In genomic region chr14:54220697-54221431, GRCh38 we compare ENCODE assay signal across 10 cellular contexts.
DNase-seq lines count a peak whose midpoint lies in the region; ATAC-seq and TF ChIP-seq lines count a peak whose summit lies in the region.
"Had no signal": no experiment of that assay in that cellular context is flagged by ENCODE, and none has a peak within 500 bp of the region (broad histone marks: within the 10 kb centered on the region; RNA-seq: fewer than 3 reads in every experiment).

No MANE protein-coding gene starts in this region.

- TF ChIP-seq CTCF in right atrium auricular region (IDR thresholded peaks at IDR 0.05), result no peak
- TF ChIP-seq CTCF in fibroblast of pulmonary artery (IDR thresholded peaks at IDR 0.05; ENCODE audit: low read length, missing control alignments), result no peak
- TF ChIP-seq CTCF in neural crest cell (conservative IDR thresholded peaks at IDR 0.05), result no peak
- TF ChIP-seq CTCF in OCI-LY7 (conservative IDR thresholded peaks at IDR 0.05; ENCODE audit: low read length), result no peak

- H3K9me3 Mint-ChIP-seq in neural crest cell, result no peaks in the 10 kb centered on the region

- peak overlapping the region in 1 of 2 donors; percentile 43 for H3K27ac ChIP-seq in right atrium auricular region
- H3K27ac ChIP-seq in OCI-LY7 (ENCODE audit: low read depth, low read length, poor library complexity, severe bottlenecking), result no peak overlapping the region

- no peaks in the 10 kb centered on the region for H3K79me2 ChIP-seq in OCI-LY7 (ENCODE audit: insufficient read depth, low read depth, low read length)

- BruUV-seq in OCI-LY7 (replicated peaks; lab: Mats Ljungman, UMichigan), result no TSS peak

- H3K4me3 ChIP-seq in right atrium auricular region (peak overlapping the region; percentile 24 to 46), fibroblast of pulmonary artery (replicated peaks; ENCODE audit: low read depth, low read length) (peak overlapping the region; percentile 37), OCI-LY7 (ENCODE audit: low read depth, low read length, poor library complexity, severe bottlenecking) (no peak overlapping the region)

- peaks cover 28% of the 10 kb centered on the region for H3K4me1 Mint-ChIP-seq in neural crest cell

- H3K4me3 Mint-ChIP-seq in neural crest cell, result peak overlapping the region; percentile 47
- H3K4me3 Mint-ChIP-seq: activated CD4-positive, alpha-beta T cell treated with anti-CD3 and anti-CD28 coated beads, Interleukin-2, amount 10 ng/mL, durations not matched to agents 24 days and 14 days had no signal

- no peak overlapping the region for H2AFZ ChIP-seq in OCI-LY7 (ENCODE audit: low read length)

- POLR2A ChIA-PET in OCI-LY7 (lab: Charles Lee), result interaction anchor here (0.7 to 1.0 kb wide), 2 partner anchors 10 to 833 kb away, joined by 3 read pairs; no protein-coding TSS in a partner anchor

- no peak for DNase-seq in right atrium auricular region (ENCODE audit: low spot score)
- DNase-seq in cardiac septum (ENCODE audit: low spot score), result no peak
- DNase-seq in fibroblast of pulmonary artery (ENCODE audit: low read depth), result no peak
- no peak for DNase-seq in neural crest cell (ENCODE audit: low read depth, low spot score)
- no peak for DNase-seq in NCI-H524 treated with DMSO at 0.1 percent for 48 hours (lab: John Stamatoyannopoulos, UW)
- DNase-seq in OCI-LY7 (ENCODE audit: low spot score), result no peak
- no peak for DNase-seq in DMS 273 treated with DMSO at 0.1 percent for 48 hours (lab: John Stamatoyannopoulos, UW)
- DNase-seq: activated CD4-positive, alpha-beta T cell treated with anti-CD3 and anti-CD28 coated beads, Interleukin-2, amount 10 ng/mL, durations not matched to agents 24 days and 14 days; T-helper 1 cell had no signal

- no peaks in the 10 kb centered on the region for H3K36me3 Mint-ChIP-seq in neural crest cell (ENCODE audit: low read depth)

- H3K9me2 ChIP-seq in OCI-LY7 (ENCODE audit: insufficient read depth, low read length), result no peaks in the 10 kb centered on the region

- ATAC-seq in HG03108 (IDR thresholded peaks at IDR 0.05; ENCODE audit: unreplicated experiment), result no peak

- H3K27me3 Mint-ChIP-seq in neural crest cell (ENCODE audit: low read depth), result no peaks in the 10 kb centered on the region

- H3K27me3 ChIP-seq in right atrium auricular region, result no peaks in the 10 kb centered on the region

- CTCF ChIA-PET in OCI-LY7 (lab: Charles Lee; ENCODE audit: unreplicated experiment), result no interaction called here

- H3K27ac Mint-ChIP-seq in neural crest cell (ENCODE audit: unreplicated experiment), result no peak overlapping the region
- H3K27ac Mint-ChIP-seq: activated CD4-positive, alpha-beta T cell treated with anti-CD3 and anti-CD28 coated beads, Interleukin-2, amount 10 ng/mL, durations not matched to agents 24 days and 14 days had no signal

- no peaks in the 10 kb centered on the region for H4K20me1 ChIP-seq in OCI-LY7 (ENCODE audit: insufficient read depth, low read length)

- H3K4me2 ChIP-seq in OCI-LY7 (ENCODE audit: low read length), result no peak overlapping the region

- intact Hi-C loops in cardiac septum (cut with DNase I) (no loop called here), OCI-LY7 (cut with micrococcal nuclease; ENCODE audit: unreplicated experiment) (no loop called here)

- H3K4me1 ChIP-seq in right atrium auricular region (peaks cover 0 to 7% of the 10 kb centered on the region in 2 donors), OCI-LY7 (ENCODE audit: insufficient read depth, low read length, poor library complexity, severe bottlenecking) (no peaks in the 10 kb centered on the region)

- H3K36me3 ChIP-seq in right atrium auricular region, result no peaks in the 10 kb centered on the region
- no peaks in the 10 kb centered on the region for H3K36me3 ChIP-seq in OCI-LY7 (ENCODE audit: insufficient read depth, low read length)

- H3K9me3 ChIP-seq in right atrium auricular region, result no peaks in the 10 kb centered on the region
- H3K9me3 ChIP-seq in OCI-LY7 (ENCODE audit: low read length), result no peaks in the 10 kb centered on the region
